ENCODE assay signal across 12 cellular contexts in the genomic region with DNA sequence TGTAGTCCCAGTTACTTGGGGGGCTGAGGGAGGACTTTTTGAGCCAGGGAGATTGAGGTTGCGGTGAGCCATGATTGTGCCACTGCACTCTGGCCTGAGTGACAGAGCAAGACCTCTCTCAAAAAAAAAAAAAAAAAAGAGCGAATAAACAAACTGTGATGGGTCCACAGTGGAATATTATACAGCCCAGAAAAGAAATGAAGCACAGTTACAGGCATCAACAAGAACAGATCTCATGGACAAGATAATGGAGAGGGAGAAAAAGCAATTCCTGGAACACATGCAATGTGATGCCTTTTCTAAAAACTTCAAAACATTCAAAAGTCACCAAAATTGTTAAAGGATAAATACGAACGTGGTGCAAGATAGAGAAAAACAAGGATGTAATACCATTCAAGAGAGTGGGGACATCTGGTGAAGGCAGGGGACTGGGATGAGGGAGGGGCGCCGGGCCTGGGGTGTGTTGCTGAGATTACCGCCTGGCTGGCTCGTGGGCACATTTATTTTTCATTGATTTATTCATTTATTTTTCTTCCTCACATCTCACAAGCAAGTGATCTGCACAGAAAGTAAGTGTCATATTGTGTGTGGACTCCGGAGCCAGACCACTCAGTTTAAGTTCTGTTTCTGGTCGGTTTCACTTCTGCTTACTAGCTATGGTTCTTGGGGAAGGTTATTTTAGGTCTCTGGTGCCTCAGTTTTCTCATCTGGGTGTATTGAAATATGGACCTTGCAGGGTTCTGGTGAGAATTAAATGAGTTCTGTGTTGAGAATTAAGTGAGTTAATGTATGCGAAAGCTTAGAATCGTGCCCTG. TPM values are rescaled to one million over a fixed set of nuclear protein-coding genes. Genes with fewer than 3 reads are reported as not detected.
A peak's percentile ranks its signal among the peaks of the same experiment; 100 is the strongest.
DNase-seq lines count a peak whose midpoint lies in the region; ATAC-seq, FAIRE-seq and TF ChIP-seq lines count a peak whose summit lies in the region.
"Had no signal": no experiment of that assay in that cellular context is flagged by ENCODE, and none has a peak within 500 bp of the region (broad histone marks: within the 10 kb centered on the region; RNA-seq: fewer than 3 reads in every experiment).

No MANE protein-coding gene starts in this region.

- peak overlapping the region; percentile 3 for H3K4me3 Mint-ChIP-seq in activated B cell treated with CpG ODN at 0.5 μM for 24 hours

- intact Hi-C loops in activated B cell treated with CpG ODN at 0.5 μM for 24 hours (cut with micrococcal nuclease), result loop anchor here (1.0 to 2.0 kb wide), 5 partner anchors 9 to 61 kb away; no protein-coding TSS in a partner anchor

- POLR2A ChIA-PET in activated B cell treated with CpG ODN at 0.5 μM for 24 hours (lab: Charles Lee), result interaction anchor here (0.7 to 1.5 kb wide), 5 partner anchors 9 to 37 kb away, joined by 3 to 4 read pairs (median 3); no protein-coding TSS in a partner anchor

- ATAC-seq in HG03175 (IDR thresholded peaks at IDR 0.05; ENCODE audit: unreplicated experiment), result peak; percentile 88
- peak; percentile 92 for ATAC-seq in activated B cell treated with CpG ODN at 0.5 μM for 24 hours (ENCODE audit: low read depth)
- ATAC-seq: heart left ventricle had no signal

- TF ChIP-seq CTCF in GM20000 (IDR thresholded peaks at IDR 0.05; ENCODE audit: extremely low read depth, missing control alignments) (no peak), activated B cell treated with CpG ODN at 0.5 μM for 24 hours (IDR thresholded peaks at IDR 0.05) (no peak)

- peak; percentile 93 for FAIRE-seq in GM12891 (lab: Jason Lieb, UNC)

- peak; percentile 60 for DNase-seq in GM12891 (ENCODE audit: insufficient read length, low spot score)
- DNase-seq in GM20000 (ENCODE audit: low spot score), result peak; percentile 75
- DNase-seq in activated B cell treated with CpG ODN at 0.5 μM for 24 hours, result no peak
- DNase-seq in GM03348 (ENCODE audit: low spot score), result no peak
- no peak for DNase-seq in NCI-H1417 treated with DMSO at 0.1 percent for 48 hours (lab: John Stamatoyannopoulos, UW)
- DNase-seq in amygdala (lab: John Stamatoyannopoulos, UW), result no peak
- no peak for DNase-seq in T1000 (lab: John Stamatoyannopoulos, UW)
- DNase-seq: CD4-positive, CD25-positive, alpha-beta regulatory T cell; cortex of kidney; NCI-H446 treated with DMSO at 0.1 percent for 48 hours had no signal

- CTCF ChIA-PET in activated B cell treated with CpG ODN at 0.5 μM for 24 hours (lab: Charles Lee), result interaction anchor here (0.9 to 2.1 kb wide), 5 partner anchors 10 to 62 kb away, joined by 3 to 15 read pairs (median 4); no protein-coding TSS in a partner anchor

- H3K27me3 Mint-ChIP-seq in activated B cell treated with CpG ODN at 0.5 μM for 24 hours, result no peaks in the 10 kb centered on the region
- H3K27me3 Mint-ChIP-seq: CD4-positive, CD25-positive, alpha-beta regulatory T cell had no signal

- H3K36me3 Mint-ChIP-seq in activated B cell treated with CpG ODN at 0.5 μM for 24 hours (ENCODE audit: low read depth), result peaks cover 4% of the 10 kb centered on the region

- no peak for TF ChIP-seq POLR2A in GM12891 (IDR thresholded peaks at IDR 0.05; ENCODE audit: low read depth, low read length)

- H3K4me1 Mint-ChIP-seq in activated B cell treated with CpG ODN at 0.5 μM for 24 hours, result peaks cover 61% of the 10 kb centered on the region

- no peaks in the 10 kb centered on the region for H3K9me3 Mint-ChIP-seq in activated B cell treated with CpG ODN at 0.5 μM for 24 hours

- H3K27ac Mint-ChIP-seq in activated B cell treated with CpG ODN at 0.5 μM for 24 hours, result peak overlapping the region; percentile 65

TF ChIP-seq in GM12891, 5 proteins besides CTCF, POLR2A, EP300 and RAD21:
- no peak for TF ChIP-seq TAF1 (IDR thresholded peaks at IDR 0.05; ENCODE audit: low read depth, low read length)
- TF ChIP-seq SPI1 (IDR thresholded peaks at IDR 0.05; ENCODE audit: low read depth, low read length), result peak; percentile 99

RNA-seq across cellular contexts. Expression of a gene that starts 30.1 kb away (rescaled TPM):
- 2.5 TPM for polyA plus RNA-seq in GM12891 (2012; ENCODE audit: low read depth, missing spikeins)
- 2.3 and 3.4 TPM in 2 replicates for total RNA-seq in activated B cell treated with CpG ODN at 0.5 μM for 24 hours

Comparison
In these comparisons a context has a peak if more than half of its experiments do, and no peak if none do; other contexts are left out.
1. DNase-seq: peak in GM12891 (single experiment) and GM20000 (single experiment); none in activated B cell treated with CpG ODN at 0.5 μM for 24 hours (single experiment), GM03348 (single experiment), NCI-H1417 treated with DMSO at 0.1 percent for 48 hours (single experiment), amygdala (0 of 56) and T1000 (single experiment).